ENCODE assay signal across 14 cellular contexts in genomic region chr16:31899505-31899904, GRCh38. TPM values are rescaled to one million over a fixed set of nuclear protein-coding genes. Genes with fewer than 3 reads are reported as not detected.
A peak's percentile ranks its signal among the peaks of the same experiment; 100 is the strongest.
DNase-seq lines count a peak whose midpoint lies in the region; ATAC-seq and TF ChIP-seq lines count a peak whose summit lies in the region.
"Had no signal": no experiment of that assay in that cellular context is flagged by ENCODE, and none has a peak within 500 bp of the region (broad histone marks: within the 10 kb centered on the region; RNA-seq: fewer than 3 reads in every experiment).

No MANE protein-coding gene starts in this region.

- CTCF ChIA-PET in activated naive CD4-positive, alpha-beta T cell treated with anti-CD3 and anti-CD28 coated beads for 36 hours (lab: Charles Lee): no interaction called here
- CTCF ChIA-PET in activated CD4-positive, alpha-beta memory T cell treated with anti-CD3 and anti-CD28 coated beads for 36 hours (lab: Charles Lee): no interaction called here

- peak overlapping the region; percentile 6 for H3K4me3 Mint-ChIP-seq in activated naive CD4-positive, alpha-beta T cell treated with anti-CD3 and anti-CD28 coated beads for 36 hours
- H3K4me3 Mint-ChIP-seq in activated CD4-positive, alpha-beta memory T cell treated with anti-CD3 and anti-CD28 coated beads for 36 hours: no peak overlapping the region
- peak overlapping the region; percentile 41 for H3K4me3 Mint-ChIP-seq in activated naive CD8-positive, alpha-beta T cell treated with anti-CD3 and anti-CD28 coated beads, Interleukin-2, amount 50 U/mL, for 24 hours

- H3K9me3 ChIP-seq in neutrophil: no peaks in the 10 kb centered on the region

- H3K9me3 Mint-ChIP-seq in activated naive CD4-positive, alpha-beta T cell treated with anti-CD3 and anti-CD28 coated beads for 36 hours: peaks cover 49% of the 10 kb centered on the region
- peaks cover 68% of the 10 kb centered on the region for H3K9me3 Mint-ChIP-seq in activated CD4-positive, alpha-beta memory T cell treated with anti-CD3 and anti-CD28 coated beads for 36 hours
- H3K9me3 Mint-ChIP-seq in activated naive CD8-positive, alpha-beta T cell treated with anti-CD3 and anti-CD28 coated beads, Interleukin-2, amount 50 U/mL, for 24 hours: peaks cover 55% of the 10 kb centered on the region

- no peaks in the 10 kb centered on the region for H3K4me1 ChIP-seq in neutrophil (ENCODE audit: control insufficient read depth in 1 of 2, insufficient read depth in 1 of 2, low read depth in 1 of 2, low read length in 1 of 2)

- H3K36me3 Mint-ChIP-seq in activated naive CD4-positive, alpha-beta T cell treated with anti-CD3 and anti-CD28 coated beads for 36 hours (ENCODE audit: low read depth): peaks cover 78% of the 10 kb centered on the region
- H3K36me3 Mint-ChIP-seq in activated CD4-positive, alpha-beta memory T cell treated with anti-CD3 and anti-CD28 coated beads for 36 hours: peaks cover 84% of the 10 kb centered on the region
- H3K36me3 Mint-ChIP-seq in activated naive CD8-positive, alpha-beta T cell treated with anti-CD3 and anti-CD28 coated beads, Interleukin-2, amount 50 U/mL, for 24 hours (ENCODE audit: low read depth): peaks cover 90% of the 10 kb centered on the region

- H3K27me3 Mint-ChIP-seq in activated naive CD4-positive, alpha-beta T cell treated with anti-CD3 and anti-CD28 coated beads for 36 hours (ENCODE audit: low read depth): no peaks in the 10 kb centered on the region
- no peaks in the 10 kb centered on the region for H3K27me3 Mint-ChIP-seq in activated CD4-positive, alpha-beta memory T cell treated with anti-CD3 and anti-CD28 coated beads for 36 hours
- H3K27me3 Mint-ChIP-seq in activated naive CD8-positive, alpha-beta T cell treated with anti-CD3 and anti-CD28 coated beads, Interleukin-2, amount 50 U/mL, for 24 hours: no peaks in the 10 kb centered on the region

- H3K4me3 ChIP-seq in neutrophil (ENCODE audit: low read depth in 1 of 2, low read length in 1 of 2): no peak overlapping the region

- peak overlapping the region; percentile 92 for H3K27ac Mint-ChIP-seq in activated naive CD4-positive, alpha-beta T cell treated with anti-CD3 and anti-CD28 coated beads for 36 hours
- H3K27ac Mint-ChIP-seq in activated CD4-positive, alpha-beta memory T cell treated with anti-CD3 and anti-CD28 coated beads for 36 hours: peak overlapping the region; percentile 78
- H3K27ac Mint-ChIP-seq in activated naive CD8-positive, alpha-beta T cell treated with anti-CD3 and anti-CD28 coated beads, Interleukin-2, amount 50 U/mL, for 24 hours: peak overlapping the region; percentile 83

- intact Hi-C loops in activated naive CD4-positive, alpha-beta T cell treated with anti-CD3 and anti-CD28 coated beads for 36 hours (cut with micrococcal nuclease): no loop called here
- intact Hi-C loops in activated CD4-positive, alpha-beta memory T cell treated with anti-CD3 and anti-CD28 coated beads for 36 hours (cut with micrococcal nuclease): no loop called here
- intact Hi-C loops in left colon (cut with DNase I, micrococcal nuclease): no loop called here

- peaks cover 29% of the 10 kb centered on the region for H3K36me3 ChIP-seq in neutrophil

- H3K27me3 ChIP-seq in neutrophil: no peaks in the 10 kb centered on the region

- POLR2A ChIA-PET in activated CD4-positive, alpha-beta memory T cell treated with anti-CD3 and anti-CD28 coated beads for 36 hours (lab: Charles Lee): no interaction called here

- H3K27ac ChIP-seq in neutrophil: peak overlapping the region; percentile 50

- peaks cover 42% of the 10 kb centered on the region for H3K4me1 Mint-ChIP-seq in activated naive CD4-positive, alpha-beta T cell treated with anti-CD3 and anti-CD28 coated beads for 36 hours (ENCODE audit: low read depth)
- peaks cover 41% of the 10 kb centered on the region for H3K4me1 Mint-ChIP-seq in activated CD4-positive, alpha-beta memory T cell treated with anti-CD3 and anti-CD28 coated beads for 36 hours (ENCODE audit: low read depth)
- H3K4me1 Mint-ChIP-seq in activated naive CD8-positive, alpha-beta T cell treated with anti-CD3 and anti-CD28 coated beads, Interleukin-2, amount 50 U/mL, for 24 hours: peaks cover 55% of the 10 kb centered on the region

- DNase-seq in activated naive CD4-positive, alpha-beta T cell treated with anti-CD3 and anti-CD28 coated beads for 36 hours: no peak
- no peak for DNase-seq in activated naive CD4-positive, alpha-beta T cell (lab: John Stamatoyannopoulos, UW)
- no peak for DNase-seq in activated CD4-positive, alpha-beta memory T cell treated with anti-CD3 and anti-CD28 coated beads for 36 hours
- no peak for DNase-seq in activated naive CD8-positive, alpha-beta T cell treated with anti-CD3 and anti-CD28 coated beads, Interleukin-2, amount 50 U/mL, for 24 hours
- no peak for DNase-seq in amniotic stem cell (lab: John Stamatoyannopoulos, UW)
- DNase-seq in germinal center (ENCODE audit: low spot score): no peak
- DNase-seq in left colon: no peak
- DNase-seq: AML-193, DMS 273 treated with DMSO at 0.1 percent for 48 hours, KBM-7, NCI-H146, NCI-H226, NCI-H526 treated with DMSO at 0.1 percent for 48 hours had no signal

- no peak for ATAC-seq in activated naive CD8-positive, alpha-beta T cell treated with anti-CD3 and anti-CD28 coated beads, Interleukin-2, amount 50 U/mL, for 24 hours
- no peak for ATAC-seq in left colon

- TF ChIP-seq CTCF in neutrophil (IDR thresholded peaks at IDR 0.05): no peak

RNA-seq across cellular contexts. Expression of gene ZNF267, which starts 25.9 kb away (rescaled TPM):
- total RNA-seq in activated naive CD4-positive, alpha-beta T cell treated with anti-CD3 and anti-CD28 coated beads for 36 hours: 10 to 100 TPM; 58.7 to 59.7 TPM
- total RNA-seq in activated CD4-positive, alpha-beta memory T cell treated with anti-CD3 and anti-CD28 coated beads for 36 hours: 10 to 100 TPM; 72.1 to 76.4 TPM
- total RNA-seq in left colon: 10 to 100 TPM; 10.6 to 12.4 TPM

Comparison
In these comparisons a context has a peak if more than half of its experiments do, and no peak if none do; other contexts are left out.
1. RNA of gene ZNF267, which starts 25.9 kb away (total RNA-seq): 72.1 to 76.4 TPM in activated CD4-positive, alpha-beta memory T cell treated with anti-CD3 and anti-CD28 coated beads for 36 hours and 58.7 to 59.7 TPM in activated naive CD4-positive, alpha-beta T cell treated with anti-CD3 and anti-CD28 coated beads for 36 hours; 10.6 to 12.4 TPM in left colon; every median in the first group is over 4 times any median in the second.
2. Peak in every context shown above with its lines, with median percentiles within 50 percentile points of each other: H3K27ac Mint-ChIP-seq.